In genomic region chr15:37133619-37134018, GRCh38 we compare ENCODE assay signal across 11 cellular contexts. TPM values are rescaled to one million over a fixed set of nuclear protein-coding genes. Genes with fewer than 3 reads are reported as not detected.
A peak's percentile ranks its signal among the peaks of the same experiment; 100 is the strongest.
DNase-seq lines count a peak whose midpoint lies in the region; ATAC-seq, FAIRE-seq and TF ChIP-seq lines count a peak whose summit lies in the region.
"Had no signal": no experiment of that assay in that cellular context is flagged by ENCODE, and none has a peak within 500 bp of the region (broad histone marks: within the 10 kb centered on the region; RNA-seq: fewer than 3 reads in every experiment).

No MANE protein-coding gene starts in this region.

- TF ChIP-seq CTCF in bronchial epithelial cell (IDR thresholded peaks at IDR 0.05; ENCODE audit: insufficient read depth, low read length, severe bottlenecking) (no peak), neural cell (IDR thresholded peaks at IDR 0.05; ENCODE audit: poor library complexity, severe bottlenecking) (peak; percentile 54)

- no peaks in the 10 kb centered on the region for H3K79me2 ChIP-seq in neural cell (replicated peaks; ENCODE audit: insufficient read depth, low read length)

- H3K27me3 ChIP-seq in bronchial epithelial cell (ENCODE audit: control insufficient read depth, insufficient read depth, low read length) (no peaks in the 10 kb centered on the region), neural cell (ENCODE audit: insufficient read depth, low read depth, low read length) (no peaks in the 10 kb centered on the region)

- H4K20me1 ChIP-seq in neural cell (ENCODE audit: insufficient read depth): no peaks in the 10 kb centered on the region

- no peaks in the 10 kb centered on the region for H3K9me2 ChIP-seq in neural cell (ENCODE audit: insufficient read depth, low read length)

- no peaks in the 10 kb centered on the region for H3K9me3 ChIP-seq in neural cell (ENCODE audit: low read length)

- TF ChIP-seq EP300 in neural cell (conservative IDR thresholded peaks at IDR 0.05; ENCODE audit: poor library complexity, severe bottlenecking): no peak

- no peak overlapping the region for H3K4me2 ChIP-seq in neural cell (ENCODE audit: low read length)

- TF ChIP-seq POLR2A in erythroblast (IDR thresholded peaks at IDR 0.05; ENCODE audit: low read length): no peak

- H3K36me3 ChIP-seq in bronchial epithelial cell (ENCODE audit: control insufficient read depth, insufficient read depth, low read length) (no peaks in the 10 kb centered on the region), neural cell (ENCODE audit: insufficient read depth, low read length) (no peaks in the 10 kb centered on the region)

- no peak for FAIRE-seq in bronchial epithelial cell (lab: Jason Lieb, UNC)
- FAIRE-seq: GM18507 had no signal

- H3K4me3 ChIP-seq in bronchial epithelial cell (ENCODE audit: low read depth, low read length) (no peak overlapping the region), neural cell (ENCODE audit: low read length) (no peak overlapping the region)

- DNase-seq in DMS53 (lab: John Stamatoyannopoulos, UW) (peak; percentile 33), NCI-H2081 treated with DMSO at 0.1 percent for 48 hours (lab: John Stamatoyannopoulos, UW) (peak; percentile 31), bronchial epithelial cell (ENCODE audit: low read depth) (peak; percentile 33), erythroblast (lab: John Stamatoyannopoulos, UW) (no peak), DMS153 (lab: John Stamatoyannopoulos, UW) (no peak)
- DNase-seq in activated CD8-positive, alpha-beta memory T cell treated with anti-CD3 and anti-CD28 coated beads, Interleukin-2, amount 50 U/mL, for 48 hours: no peak
- DNase-seq: naive B cell, T-helper 9 cell had no signal

- H2AFZ ChIP-seq in neural cell (ENCODE audit: low read depth, low read length): no peak overlapping the region

- no peaks in the 10 kb centered on the region for H3F3A ChIP-seq in neural cell (ENCODE audit: insufficient read depth, low read length, poor library complexity, severe bottlenecking)

- no peak overlapping the region for H3K9ac ChIP-seq in neural cell (ENCODE audit: low read length)

- H3K27ac ChIP-seq in neural cell (ENCODE audit: low read length): no peak overlapping the region

- ATAC-seq in HG03039 (IDR thresholded peaks at IDR 0.05; ENCODE audit: unreplicated experiment): no peak

- TF ChIP-seq RAD21 in neural cell (conservative IDR thresholded peaks at IDR 0.05): peak; percentile 53

TF ChIP-seq in neural cell, 6 proteins besides CTCF, POLR2A, EP300 and RAD21:
- TF ChIP-seq SMC3 (conservative IDR thresholded peaks at IDR 0.05; ENCODE audit: poor library complexity): no peak
- TF ChIP-seq TAF1 (IDR thresholded peaks at IDR 0.05; ENCODE audit: low read depth): no peak
- TF ChIP-seq POLR2AphosphoS5 (IDR thresholded peaks at IDR 0.05): no peak
- TF ChIP-seq EZH2 (IDR thresholded peaks at IDR 0.05; ENCODE audit: borderline replicate concordance, insufficient read depth, low read length, poor library complexity, severe bottlenecking): no peak
- TF ChIP-seq MXI1 (conservative IDR thresholded peaks at IDR 0.05; ENCODE audit: poor library complexity, severe bottlenecking): no peak
TF ChIP-seq in neural cell: peak in this region for 0.

RNA-seq across cellular contexts. Expression of gene MEIS2, which starts 33.3 kb away (rescaled TPM):
- total RNA-seq in bronchial epithelial cell: 6.6 and 10.9 TPM in 2 replicates
- polyA plus RNA-seq in neural cell: 825 and 939 TPM in 2 replicates
- 1,509 and 1,681 TPM in 2 replicates for polyA minus RNA-seq in neural cell

Comparison
In these comparisons a context has a peak if more than half of its experiments do, and no peak if none do; other contexts are left out.
1. DNase-seq: peak in DMS53 (single experiment), NCI-H2081 treated with DMSO at 0.1 percent for 48 hours (single experiment) and bronchial epithelial cell (single experiment); none in activated CD8-positive, alpha-beta memory T cell treated with anti-CD3 and anti-CD28 coated beads, Interleukin-2, amount 50 U/mL, for 48 hours (single experiment), erythroblast (0 of 2) and DMS153 (single experiment).